In the genomic region with DNA sequence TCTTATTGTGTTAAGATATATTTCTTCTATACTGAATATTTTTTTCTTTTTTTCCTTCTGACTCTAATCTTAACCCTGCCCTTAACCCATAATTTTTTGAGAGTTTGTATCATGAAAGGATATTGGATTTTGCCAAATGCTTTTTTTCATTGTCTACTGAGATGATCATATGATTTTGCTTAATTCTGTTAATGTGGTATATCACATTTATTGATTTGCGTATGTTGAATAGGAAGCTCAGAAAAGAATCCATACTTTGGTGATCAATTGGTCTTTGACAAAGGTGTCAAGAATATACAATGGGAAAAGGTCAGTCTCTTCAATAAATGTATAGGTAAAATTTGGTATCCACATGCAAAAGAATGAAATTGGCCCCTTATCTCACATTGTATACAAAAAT, we compare ENCODE assay signal across 2 cellular contexts.
A peak's percentile ranks its signal among the peaks of the same experiment; 100 is the strongest.
TF ChIP-seq lines count a peak whose summit lies in the region.

No MANE protein-coding gene starts in this region.

TF ChIP-seq in WTC11, 78 proteins besides CTCF, POLR2A, EP300 and RAD21:
- TF ChIP-seq, protein P1, sequence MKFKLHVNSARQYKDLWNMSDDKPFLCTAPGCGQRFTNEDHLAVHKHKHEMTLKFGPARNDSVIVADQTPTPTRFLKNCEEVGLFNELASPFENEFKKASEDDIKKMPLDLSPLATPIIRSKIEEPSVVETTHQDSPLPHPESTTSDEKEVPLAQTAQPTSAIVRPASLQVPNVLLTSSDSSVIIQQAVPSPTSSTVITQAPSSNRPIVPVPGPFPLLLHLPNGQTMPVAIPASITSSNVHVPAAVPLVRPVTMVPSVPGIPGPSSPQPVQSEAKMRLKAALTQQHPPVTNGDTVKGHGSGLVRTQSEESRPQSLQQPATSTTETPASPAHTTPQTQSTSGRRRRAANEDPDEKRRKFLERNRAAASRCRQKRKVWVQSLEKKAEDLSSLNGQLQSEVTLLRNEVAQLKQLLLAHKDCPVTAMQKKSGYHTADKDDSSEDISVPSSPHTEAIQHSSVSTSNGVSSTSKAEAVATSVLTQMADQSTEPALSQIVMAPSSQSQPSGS (CRISPR knock-in tag; IDR thresholded peaks at IDR 0.05; ENCODE audit: borderline replicate concordance, low read depth), result no peak
- TF ChIP-seq, protein P2, sequence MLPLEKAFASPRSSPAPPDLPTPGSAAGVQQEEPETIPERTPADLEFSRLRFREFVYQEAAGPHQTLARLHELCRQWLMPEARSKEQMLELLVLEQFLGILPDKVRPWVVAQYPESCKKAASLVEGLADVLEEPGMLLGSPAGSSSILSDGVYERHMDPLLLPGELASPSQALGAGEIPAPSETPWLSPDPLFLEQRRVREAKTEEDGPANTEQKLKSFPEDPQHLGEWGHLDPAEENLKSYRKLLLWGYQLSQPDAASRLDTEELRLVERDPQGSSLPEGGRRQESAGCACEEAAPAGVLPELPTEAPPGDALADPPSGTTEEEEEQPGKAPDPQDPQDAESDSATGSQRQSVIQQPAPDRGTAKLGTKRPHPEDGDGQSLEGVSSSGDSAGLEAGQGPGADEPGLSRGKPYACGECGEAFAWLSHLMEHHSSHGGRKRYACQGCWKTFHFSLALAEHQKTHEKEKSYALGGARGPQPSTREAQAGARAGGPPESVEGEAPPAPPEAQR (CRISPR knock-in tag; IDR thresholded peaks at IDR 0.05), result no peak

TF ChIP-seq in K562, 482 proteins besides CTCF, POLR2A, EP300 and RAD21 (continued from another document):
- TF ChIP-seq, protein P3, sequence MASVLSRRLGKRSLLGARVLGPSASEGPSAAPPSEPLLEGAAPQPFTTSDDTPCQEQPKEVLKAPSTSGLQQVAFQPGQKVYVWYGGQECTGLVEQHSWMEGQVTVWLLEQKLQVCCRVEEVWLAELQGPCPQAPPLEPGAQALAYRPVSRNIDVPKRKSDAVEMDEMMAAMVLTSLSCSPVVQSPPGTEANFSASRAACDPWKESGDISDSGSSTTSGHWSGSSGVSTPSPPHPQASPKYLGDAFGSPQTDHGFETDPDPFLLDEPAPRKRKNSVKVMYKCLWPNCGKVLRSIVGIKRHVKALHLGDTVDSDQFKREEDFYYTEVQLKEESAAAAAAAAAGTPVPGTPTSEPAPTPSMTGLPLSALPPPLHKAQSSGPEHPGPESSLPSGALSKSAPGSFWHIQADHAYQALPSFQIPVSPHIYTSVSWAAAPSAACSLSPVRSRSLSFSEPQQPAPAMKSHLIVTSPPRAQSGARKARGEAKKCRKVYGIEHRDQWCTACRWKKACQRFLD (CRISPR knock-in tag; IDR thresholded peaks at IDR 0.05), result 0 out of 2 replicates have a peak, but pooled peaks have one; percentile 31
- 0 out of 2 replicates have a peak, but pooled peaks have one; percentile 58 for TF ChIP-seq ZNF175 (CRISPR knock-in tag; IDR thresholded peaks at IDR 0.05; ENCODE audit: low read depth)
